Comparison of ENCODE assay signal across 8 cellular contexts in genomic region chr10:108315636-108316035, GRCh38.
DNase-seq lines count a peak whose midpoint lies in the region; ATAC-seq and TF ChIP-seq lines count a peak whose summit lies in the region.
"Not testable (repeated sequence)": the region's sequence is repeated elsewhere in the genome, so short reads cannot be mapped to it uniquely, and the experiment has no call there.

No MANE protein-coding gene starts in this region.

- peak overlapping the region; percentile 52 for H3K4me3 ChIP-seq in HUES64 (ENCODE audit: low read length)
- H3K4me3 ChIP-seq in breast epithelium = peak overlapping the region in 2 of 3 donors; percentile 8 to 18
- peak overlapping the region; percentile 24 for H3K4me3 ChIP-seq in cardiac muscle cell
- 0 out of 2 replicates have a peak overlapping the region, but pooled peaks have one; percentile 40 for H3K4me3 ChIP-seq in iPS-20b (ENCODE audit: low read length)

- POLR2A ChIA-PET in WTC11 (lab: Charles Lee) = not testable (repeated sequence)

- H3K9me3 Mint-ChIP-seq in WTC11, neural crest cell, type B pancreatic cell: not testable (repeated sequence)

- CTCF ChIA-PET in WTC11 (lab: Charles Lee) = not testable (repeated sequence)

- H3K4me3 Mint-ChIP-seq in WTC11 = peak overlapping the region; percentile 75
- peak overlapping the region; percentile 90 for H3K4me3 Mint-ChIP-seq in neural crest cell
- peak overlapping the region; percentile 88 for H3K4me3 Mint-ChIP-seq in type B pancreatic cell

- intact Hi-C loops in breast epithelium (cut with DNase I; ENCODE audit: low total_unique reads) = not testable (repeated sequence)

- H3K36me3 Mint-ChIP-seq in WTC11; neural crest cell (ENCODE audit: low read depth); type B pancreatic cell: not testable (repeated sequence)

- not testable (repeated sequence) for TF ChIP-seq POLR2A in breast epithelium (IDR thresholded peaks at IDR 0.05)

- not testable (repeated sequence) for H3K27me3 ChIP-seq in HUES64 (ENCODE audit: insufficient read depth, low read length); breast epithelium; cardiac muscle cell; iPS-20b (ENCODE audit: insufficient read depth, low read length)

- not testable (repeated sequence) for H3K27ac ChIP-seq in HUES64 (ENCODE audit: low read depth, low read length); breast epithelium; cardiac muscle cell; iPS-20b (ENCODE audit: low read length)

- H3K9ac ChIP-seq in HUES64 (ENCODE audit: low read depth, low read length) = peak overlapping the region; percentile 83
- not testable (repeated sequence) for H3K9ac ChIP-seq in iPS-20b (ENCODE audit: low read depth, low read length)

- peak; percentile 12 for DNase-seq in DMS53 (lab: John Stamatoyannopoulos, UW)
- not testable (repeated sequence) for DNase-seq in WTC11 (ENCODE audit: low spot score); breast epithelium (ENCODE audit: low spot score in 2 of 2); cardiac muscle cell (ENCODE audit: low read depth in 1 of 2, low spot score in 1 of 2); neural crest cell (ENCODE audit: low read depth, low spot score); type B pancreatic cell (ENCODE audit: extremely low spot score, unreplicated experiment)

- H3K27ac Mint-ChIP-seq in WTC11 (peak overlapping the region; percentile 83), neural crest cell (ENCODE audit: unreplicated experiment) (peak overlapping the region; percentile 94), type B pancreatic cell (peak overlapping the region; percentile 75)

- not testable (repeated sequence) for TF ChIP-seq CTCF in WTC11 (IDR thresholded peaks at IDR 0.05); breast epithelium (IDR thresholded peaks at IDR 0.05); cardiac muscle cell (IDR thresholded peaks at IDR 0.05; ENCODE audit: low read depth, low read length); neural crest cell (conservative IDR thresholded peaks at IDR 0.05); type B pancreatic cell (conservative IDR thresholded peaks at IDR 0.05)

- H3K9me3 ChIP-seq in HUES64 (ENCODE audit: insufficient read depth, low read depth, low read length); breast epithelium; cardiac muscle cell (ENCODE audit: low read depth); iPS-20b (ENCODE audit: insufficient read depth, low read depth, low read length): not testable (repeated sequence)

- H3K4me1 ChIP-seq in HUES64 (ENCODE audit: insufficient read depth, low read length); breast epithelium; cardiac muscle cell (ENCODE audit: low read depth); iPS-20b (ENCODE audit: insufficient read depth, low read length): not testable (repeated sequence)

- H3K4me1 Mint-ChIP-seq in WTC11; neural crest cell; type B pancreatic cell (ENCODE audit: unreplicated experiment): not testable (repeated sequence)

- H3K27me3 Mint-ChIP-seq in WTC11 (ENCODE audit: low read depth); neural crest cell (ENCODE audit: low read depth); type B pancreatic cell: not testable (repeated sequence)

- 29% methylated on average over 14 of the region's 25 CpGs for whole genome bisulfite sequencing in HUES64

- ATAC-seq in WTC11 = not testable (repeated sequence)

- H3K36me3 ChIP-seq in HUES64 (ENCODE audit: insufficient read depth, low read length); breast epithelium; cardiac muscle cell; iPS-20b (ENCODE audit: insufficient read depth, low read depth, low read length): not testable (repeated sequence)

TF ChIP-seq in WTC11, 78 proteins besides CTCF, POLR2A, EP300 and RAD21:
- 0 out of 2 replicates have a peak, but pooled peaks have one; percentile 22 for TF ChIP-seq ZNF281 (CRISPR knock-in tag; IDR thresholded peaks at IDR 0.05)
TF ChIP-seq in WTC11: peak in this region for 1; not testable (repeated sequence) for 77.
